In the genomic region with DNA sequence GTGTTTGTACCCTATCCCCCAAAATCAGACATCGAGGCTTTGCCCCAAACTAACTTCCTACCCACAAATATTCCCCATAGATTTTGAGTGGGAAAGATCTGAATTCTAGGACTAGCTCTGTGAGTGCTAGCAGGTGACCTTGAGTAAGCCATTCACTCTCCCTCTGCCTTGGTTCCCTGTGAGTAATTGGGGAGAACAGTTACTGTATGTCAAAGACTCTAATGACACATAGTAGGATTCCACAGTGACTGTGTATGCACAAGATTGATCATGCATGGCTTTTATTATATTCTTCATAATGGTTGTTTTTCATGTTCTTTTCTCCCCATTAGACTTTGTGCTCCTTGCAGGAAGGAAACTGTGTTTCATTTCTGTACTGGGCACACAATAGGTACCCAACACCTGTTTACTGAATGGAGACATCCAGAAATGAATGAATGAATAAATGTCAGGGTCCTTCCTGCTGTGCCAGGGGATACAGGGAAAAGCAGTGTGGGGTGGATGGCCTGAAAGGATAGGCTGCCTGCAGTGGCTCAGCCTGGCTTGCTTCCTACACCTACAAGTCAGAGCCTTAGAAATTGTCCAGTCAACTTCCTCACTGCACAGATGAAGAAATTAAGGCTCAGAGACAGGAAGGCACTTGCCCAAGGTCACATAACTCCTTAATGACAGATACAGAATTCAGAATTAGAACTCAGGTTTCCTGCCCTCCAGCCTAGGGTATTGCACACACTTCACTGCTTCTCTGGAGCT, we compare ENCODE assay signal across 3 cellular contexts.
TF ChIP-seq lines count a peak whose summit lies in the region.

No MANE protein-coding gene starts in this region.

TF ChIP-seq in H1, 55 proteins besides CTCF, POLR2A, EP300 and RAD21 (continues in another document):
- TF ChIP-seq RFX5 (IDR thresholded peaks at IDR 0.05; ENCODE audit: borderline replicate concordance, low read depth, low read length): no peak
- TF ChIP-seq TEAD4 (IDR thresholded peaks at IDR 0.05; ENCODE audit: low read depth, low read length): no peak
- no peak for TF ChIP-seq SP1 (IDR thresholded peaks at IDR 0.05; ENCODE audit: low read depth, low read length)
- no peak for TF ChIP-seq FOSL1 (IDR thresholded peaks at IDR 0.05; ENCODE audit: insufficient read depth, low read depth, low read length)
- no peak for TF ChIP-seq TBP (IDR thresholded peaks at IDR 0.05; ENCODE audit: low read depth, low read length)
- no peak for TF ChIP-seq SIX5 (IDR thresholded peaks at IDR 0.05; ENCODE audit: low read depth, low read length)
- no peak for TF ChIP-seq GABPA (IDR thresholded peaks at IDR 0.05; ENCODE audit: borderline replicate concordance, insufficient read depth, low read length)
- TF ChIP-seq HDAC2 (IDR thresholded peaks at IDR 0.05; ENCODE audit: borderline replicate concordance in 1 of 2, low read depth in 2 of 2, low read length in 2 of 2): no peak
- TF ChIP-seq RNF2 (IDR thresholded peaks at IDR 0.05; ENCODE audit: borderline replicate concordance, low read depth, low read length, missing control alignments, poor library complexity, severe bottlenecking): no peak
- TF ChIP-seq, protein P1, sequence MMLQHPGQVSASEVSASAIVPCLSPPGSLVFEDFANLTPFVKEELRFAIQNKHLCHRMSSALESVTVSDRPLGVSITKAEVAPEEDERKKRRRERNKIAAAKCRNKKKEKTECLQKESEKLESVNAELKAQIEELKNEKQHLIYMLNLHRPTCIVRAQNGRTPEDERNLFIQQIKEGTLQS (IDR thresholded peaks at IDR 0.05; ENCODE audit: insufficient read depth, low read depth, low read length): no peak
- no peak for TF ChIP-seq RBBP5 (IDR thresholded peaks at IDR 0.05; ENCODE audit: borderline replicate concordance, low read depth, low read length)
- no peak for TF ChIP-seq KDM4A (IDR thresholded peaks at IDR 0.05; ENCODE audit: low read depth, low read length, severe bottlenecking)
- TF ChIP-seq TAF7 (optimal IDR thresholded peaks at IDR 0.05; ENCODE audit: borderline replicate concordance, low read depth, low read length): no peak

TF ChIP-seq in HEK293T, 16 proteins besides CTCF, POLR2A, EP300 and RAD21:
- TF ChIP-seq L3MBTL2 (conservative IDR thresholded peaks at IDR 0.05) (no peak), TARDBP (IDR thresholded peaks at IDR 0.05) (no peak)
- TF ChIP-seq, protein P2, sequence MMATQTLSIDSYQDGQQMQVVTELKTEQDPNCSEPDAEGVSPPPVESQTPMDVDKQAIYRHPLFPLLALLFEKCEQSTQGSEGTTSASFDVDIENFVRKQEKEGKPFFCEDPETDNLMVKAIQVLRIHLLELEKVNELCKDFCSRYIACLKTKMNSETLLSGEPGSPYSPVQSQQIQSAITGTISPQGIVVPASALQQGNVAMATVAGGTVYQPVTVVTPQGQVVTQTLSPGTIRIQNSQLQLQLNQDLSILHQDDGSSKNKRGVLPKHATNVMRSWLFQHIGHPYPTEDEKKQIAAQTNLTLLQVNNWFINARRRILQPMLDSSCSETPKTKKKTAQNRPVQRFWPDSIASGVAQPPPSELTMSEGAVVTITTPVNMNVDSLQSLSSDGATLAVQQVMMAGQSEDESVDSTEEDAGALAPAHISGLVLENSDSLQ (IDR thresholded peaks at IDR 0.05): no peak
TF ChIP-seq in HEK293T: peak in this region for 0.

TF ChIP-seq in SK-N-SH treated with all-trans-retinoic acid at 6 μM for 48 hours, 23 proteins besides CTCF, POLR2A, EP300 and RAD21:
- TF ChIP-seq PPARA (CRISPR knock-in tag; IDR thresholded peaks at IDR 0.05; ENCODE audit: borderline replicate concordance) (no peak), ZC3H10 (CRISPR knock-in tag; IDR thresholded peaks at IDR 0.05) (no peak), OSR1 (CRISPR knock-in tag; IDR thresholded peaks at IDR 0.05) (no peak)
